In the genomic region with DNA sequence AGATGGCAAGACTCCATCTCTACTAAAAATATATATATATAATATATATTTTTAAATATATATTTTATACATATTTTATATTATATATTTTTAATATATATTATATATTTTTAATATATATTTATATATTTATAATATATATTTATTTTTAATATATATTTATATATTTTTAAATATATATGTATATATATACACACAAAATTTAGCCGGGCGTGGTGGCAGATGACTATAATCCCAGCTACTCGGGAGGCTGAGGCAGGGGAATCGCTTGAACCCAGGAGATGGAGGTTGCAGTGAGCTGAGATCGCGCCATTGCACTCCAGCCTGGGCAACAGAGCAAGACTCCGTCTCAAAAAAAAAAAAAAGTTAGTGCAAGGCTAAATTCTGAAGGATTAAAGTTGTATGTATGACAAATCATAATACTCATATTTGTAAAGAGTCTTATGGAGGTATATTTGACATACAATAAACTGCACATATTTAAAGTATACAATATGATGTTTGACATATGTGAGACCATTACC, we compare ENCODE assay signal across 1 cellular context.
A peak's percentile ranks its signal among the peaks of the same experiment; 100 is the strongest.
TF ChIP-seq lines count a peak whose summit lies in the region.

No MANE protein-coding gene starts in this region.

TF ChIP-seq in K562, 482 proteins besides CTCF, POLR2A, EP300 and RAD21:
- TF ChIP-seq ZBTB33 (CRISPR knock-in tag; IDR thresholded peaks at IDR 0.05) = peak; percentile 75; the same call in 1 of the 2 replicates
- TF ChIP-seq ZNF121 (CRISPR knock-in tag; conservative IDR thresholded peaks at IDR 0.05) = peak; percentile 48
- 0 out of 4 replicates have a peak, but pooled peaks of 1 of the 2 experiments have one; percentile 11 for TF ChIP-seq MLLT1 (IDR thresholded peaks at IDR 0.05)
- no peak for TF ChIP-seq SRSF7 (optimal IDR thresholded peaks at IDR 0.05; ENCODE audit: low read depth, low read length)
